In genomic region chr18:54205951-54206350, GRCh38 we compare ENCODE assay signal across 22 cellular contexts. TPM values are rescaled to one million over a fixed set of nuclear protein-coding genes. Genes with fewer than 3 reads are reported as not detected.
DNase-seq lines count a peak whose midpoint lies in the region; ATAC-seq, FAIRE-seq and TF ChIP-seq lines count a peak whose summit lies in the region.
"Had no signal": no experiment of that assay in that cellular context is flagged by ENCODE, and none has a peak within 500 bp of the region (broad histone marks: within the 10 kb centered on the region; RNA-seq: fewer than 3 reads in every experiment).

No MANE protein-coding gene starts in this region.

- peak overlapping the region; percentile 66 for H3K27ac Mint-ChIP-seq in memory B cell

- H3K27me3 ChIP-seq in right lobe of liver = no peaks in the 10 kb centered on the region
- no peaks in the 10 kb centered on the region for H3K27me3 ChIP-seq in HepG2 (ENCODE audit: control insufficient read depth in 1 of 2, insufficient read depth in 2 of 2, low read length in 2 of 2)
- H3K27me3 ChIP-seq in upper lobe of right lung = no peaks in the 10 kb centered on the region
- H3K27me3 ChIP-seq: neutrophil, right atrium auricular region had no signal

- H3K4me3 ChIP-seq in right lobe of liver = no peak overlapping the region
- H3K4me3 ChIP-seq in HepG2 (replicated peaks in 1 of 3; ENCODE audit: insufficient read depth in 1 of 3, low read depth in 2 of 3, low read length in 3 of 3) = no peak overlapping the region
- H3K4me3 ChIP-seq in cardiac fibroblast (replicated peaks in 1 of 2; ENCODE audit: low read depth in 2 of 2, low read length in 2 of 2) = no peak overlapping the region
- H3K4me3 ChIP-seq in upper lobe of right lung = no peak overlapping the region
- H3K4me3 ChIP-seq: A549, right atrium auricular region had no signal

- H2AFZ ChIP-seq in HepG2 (ENCODE audit: low read length) = no peak overlapping the region

- H3K36me3 ChIP-seq in right lobe of liver (peaks cover 0 to 11% (median 0%) of the 10 kb centered on the region in 4 donors), HepG2 (replicated peaks in 1 of 2; ENCODE audit: control insufficient read depth in 1 of 2, insufficient read depth in 2 of 2, low read length in 2 of 2) (peaks cover 3 to 13% of the 10 kb centered on the region in 2 experiments; a peak in 4 of 5 replicates), upper lobe of right lung (peaks cover 32% of the 10 kb centered on the region)

- peaks cover 0 to 21% (median 6%) of the 10 kb centered on the region in 4 donors for H3K4me1 ChIP-seq in right lobe of liver
- peaks cover 19% of the 10 kb centered on the region for H3K4me1 ChIP-seq in HepG2 (ENCODE audit: insufficient read depth, low read length)
- H3K4me1 ChIP-seq in upper lobe of right lung = peaks cover 23% of the 10 kb centered on the region

- WGBS in right lobe of liver (ENCODE audit: insufficient coverage, low coverage, low lambda C conversion rate, missing lambda C conversion rate) = 13% methylated on average over 1 of the region's 1 CpG
- WGBS in HepG2 (ENCODE audit: low lambda C conversion rate) = 97% methylated on average over 1 of the region's 1 CpG

- H3K27me3 Mint-ChIP-seq in memory B cell = no peaks in the 10 kb centered on the region
- H3K27me3 Mint-ChIP-seq: activated B cell treated with CpG ODN at 0.5 μM for 24 hours; activated CD8-positive, alpha-beta T cell treated with anti-CD3 and anti-CD28 coated beads for 36 hours had no signal

- no TSS peak for BruUV-seq in HepG2 (replicated peaks; lab: Mats Ljungman, UMichigan)

- CTCF ChIA-PET in HepG2 (lab: Yijun Ruan, JAX; ENCODE audit: low intra/inter-chr PET ratio, low total read pairs) = no interaction called here

- ATAC-seq in right lobe of liver = peak; percentile 54 to 67 (median 66)
- no peak for ATAC-seq in HepG2
- no peak for ATAC-seq in memory B cell (ENCODE audit: low read depth)
- ATAC-seq in upper lobe of right lung = peak; percentile 27
- ATAC-seq: A549; activated CD8-positive, alpha-beta T cell treated with anti-CD3 and anti-CD28 coated beads for 36 hours; activated T-cell treated with anti-CD3 and anti-CD28 coated beads, Interleukin-2, amount 50 U/mL, for 72 hours had no signal

- H3K27ac ChIP-seq in right lobe of liver (peak overlapping the region in 1 of 3 donors; percentile 43), HepG2 (ENCODE audit: extremely low read length, insufficient read depth, low read length) (no peak overlapping the region), upper lobe of right lung (no peak overlapping the region)
- H3K27ac ChIP-seq: A549, neutrophil, right atrium auricular region had no signal

- no peak overlapping the region for H3K4me3 Mint-ChIP-seq in memory B cell
- H3K4me3 Mint-ChIP-seq: activated B cell treated with CpG ODN at 0.5 μM for 24 hours; activated CD8-positive, alpha-beta T cell treated with anti-CD3 and anti-CD28 coated beads for 36 hours had no signal

- TF ChIP-seq EP300 in HepG2 (IDR thresholded peaks at IDR 0.05; ENCODE audit: low read depth in 2 of 2, low read length in 2 of 2) = no peak
- no peak for TF ChIP-seq EP300 in HepG2 (CRISPR knock-in tag; IDR thresholded peaks at IDR 0.05; ENCODE audit: borderline replicate concordance)

- intact Hi-C loops in right lobe of liver (cut with DNase I) (no loop called here), HepG2 (cut with micrococcal nuclease; ENCODE audit: unreplicated experiment) (no loop called here), upper lobe of right lung (cut with DNase I) (no loop called here)

- H3K79me2 ChIP-seq in HepG2 (ENCODE audit: insufficient read depth, low read length) = peaks cover 48% of the 10 kb centered on the region

- DNase-seq in right lobe of liver (no peak), HepG2 (ENCODE audit: low spot score) (no peak), cardiac fibroblast (ENCODE audit: low read depth in 2 of 2) (peak; percentile 17 to 38), memory B cell (ENCODE audit: low spot score in 2 of 2) (no peak), upper lobe of right lung (no peak), NCI-H187 (lab: John Stamatoyannopoulos, UW) (no peak), DMS153 (lab: John Stamatoyannopoulos, UW) (no peak), NOMO-1 (lab: John Stamatoyannopoulos, UW; ENCODE audit: unreplicated experiment in 2 of 2) (no peak)
- DNase-seq: activated B cell treated with CpG ODN at 0.5 μM for 24 hours; activated CD8-positive, alpha-beta T cell treated with anti-CD3 and anti-CD28 coated beads for 36 hours; activated T-cell treated with anti-CD3 and anti-CD28 coated beads, Interleukin-2, amount 50 U/mL, for 72 hours; caudate nucleus; hippocampal formation; midbrain; MM.1S; NCI-H1694 treated with DMSO at 0.1 percent for 48 hours; NCI-H345; SHP77 treated with DMSO at 0.1 percent for 48 hours; stimulated activated naive CD4-positive, alpha-beta T cell treated with Interleukin-2 at 50 U/mL for 16 hours had no signal

- H3K9me3 ChIP-seq in right lobe of liver (no peaks in the 10 kb centered on the region), HepG2 (ENCODE audit: low read length) (no peaks in the 10 kb centered on the region), upper lobe of right lung (no peaks in the 10 kb centered on the region)
- H3K9me3 ChIP-seq: A549, neutrophil, right atrium auricular region had no signal

- TF ChIP-seq POLR2A in right lobe of liver (IDR thresholded peaks at IDR 0.05) (no peak), HepG2 (IDR thresholded peaks at IDR 0.05; ENCODE audit: insufficient read depth in 1 of 2, low read depth in 2 of 2, low read length in 2 of 2) (no peak)

- no peaks in the 10 kb centered on the region for H3K9me3 Mint-ChIP-seq in memory B cell
- H3K9me3 Mint-ChIP-seq: activated B cell treated with CpG ODN at 0.5 μM for 24 hours; activated CD8-positive, alpha-beta T cell treated with anti-CD3 and anti-CD28 coated beads for 36 hours; activated T-cell treated with anti-CD3 and anti-CD28 coated beads, Interleukin-2, amount 50 U/mL, for 72 hours had no signal

- POLR2A ChIA-PET in HepG2 (lab: Yijun Ruan, JAX) = no interaction called here

- FAIRE-seq in HepG2 (lab: Jason Lieb, UNC) = no peak
- FAIRE-seq: A549 had no signal

- TF ChIP-seq CTCF in right lobe of liver (IDR thresholded peaks at IDR 0.05) (no peak), HepG2 (CRISPR knock-in tag; IDR thresholded peaks at IDR 0.05) (no peak), cardiac fibroblast (IDR thresholded peaks at IDR 0.05; ENCODE audit: low read depth, low read length) (no peak), upper lobe of right lung (IDR thresholded peaks at IDR 0.05) (no peak)

- no peak overlapping the region for H3K9ac ChIP-seq in HepG2 (ENCODE audit: insufficient read depth, low read depth, low read length)

- in situ Hi-C loops in HepG2 (cut with HindIII; ENCODE audit: extremely low pct_ligation_motif_present, low pct_unique_long_range_greater_than_20kb) = no loop called here

- peaks cover 40% of the 10 kb centered on the region for H3K4me1 Mint-ChIP-seq in memory B cell

- H4K20me1 ChIP-seq in HepG2 (ENCODE audit: insufficient read depth, low read length) = 0 out of 2 replicates have a peak, but pooled peaks cover 3% of the 10 kb centered on the region

- no peak overlapping the region for H3K4me2 ChIP-seq in HepG2 (ENCODE audit: low read depth, low read length)
- H3K4me2 ChIP-seq: A549 had no signal

- TF ChIP-seq RAD21 in HepG2 (CRISPR knock-in tag; IDR thresholded peaks at IDR 0.05) = no peak

- H3K36me3 Mint-ChIP-seq in memory B cell = peaks cover 15% of the 10 kb centered on the region

TF ChIP-seq in HepG2, 621 proteins besides CTCF, POLR2A, EP300 and RAD21 (continues in another document):
- TF ChIP-seq ZKSCAN8 (CRISPR knock-in tag; IDR thresholded peaks at IDR 0.05; ENCODE audit: borderline replicate concordance) (no peak), IKZF4 (CRISPR knock-in tag; IDR thresholded peaks at IDR 0.05; ENCODE audit: borderline replicate concordance, low read depth, not compliant biosample characterization) (no peak), ZSCAN31 (CRISPR knock-in tag; IDR thresholded peaks at IDR 0.05; ENCODE audit: low read depth) (no peak), KDM1A (CRISPR knock-in tag; IDR thresholded peaks at IDR 0.05) (no peak), ZBTB8A (CRISPR knock-in tag; IDR thresholded peaks at IDR 0.05; ENCODE audit: borderline replicate concordance, low read depth) (no peak)

RNA-seq across cellular contexts. Expression of gene MBD2, which starts 18.5 kb away (rescaled TPM):
- total RNA-seq in right lobe of liver (10 to 100 TPM; 13.7 to 47.7 (median 29.4) TPM), HepG2 (2016; rRNA removed; fragmentation: Illumina TruSeq; extraction: Trizol) (38.5 and 48.6 TPM in 2 replicates), upper lobe of right lung (78.4 TPM)
- total RNA-seq in HepG2 (2016; cell fraction: cytosol; rRNA removed; fragmentation: Illumina TruSeq; extraction: Trizol; ENCODE audit: low read depth) = 24.9 and 27.3 TPM in 2 replicates
- total RNA-seq in HepG2 (2016; cell fraction: insoluble cytoplasmic fraction; rRNA removed; fragmentation: Illumina TruSeq; extraction: Trizol) = 29.4 and 38.2 TPM in 2 replicates
- 63.4 and 68.1 TPM in 2 replicates for total RNA-seq in HepG2 (2016; cell fraction: membrane; rRNA removed; fragmentation: Illumina TruSeq; extraction: Trizol)
- total RNA-seq in HepG2 (2016; cell fraction: nucleus; rRNA removed; fragmentation: Illumina TruSeq; extraction: Trizol) = 10.7 and 13.6 TPM in 2 replicates
- 15.1 and 19.1 TPM in 2 replicates for polyA plus RNA-seq in HepG2 (2011; rRNA removed)
- 7.8 and 10.5 TPM in 2 replicates for polyA plus RNA-seq in HepG2 (2011; cell fraction: cytosol; rRNA removed)
- 7.1 and 7.5 TPM in 2 replicates for polyA plus RNA-seq in HepG2 (2011; cell fraction: nucleus; rRNA removed)
- 13.7 and 24.4 TPM in 2 replicates for polyA plus RNA-seq in HepG2 (2012)
- polyA plus RNA-seq in HepG2 (2016; cell fraction: cytosol; fragmentation: Illumina TruSeq; extraction: Trizol; ENCODE audit: low read depth) = 46.2 and 46.3 TPM in 2 replicates
- polyA plus RNA-seq in HepG2 (2016; cell fraction: insoluble cytoplasmic fraction; fragmentation: Illumina TruSeq; extraction: Trizol; ENCODE audit: low read depth) = 43.4 and 46.4 TPM in 2 replicates
- 55.8 and 75.8 TPM in 2 replicates for polyA plus RNA-seq in HepG2 (2016; cell fraction: membrane; fragmentation: Illumina TruSeq; extraction: Trizol; ENCODE audit: low read depth)
- polyA plus RNA-seq in HepG2 (2016; cell fraction: nucleus; fragmentation: Illumina TruSeq; extraction: Trizol; ENCODE audit: insufficient read depth, low read depth) = 45.5 and 52.2 TPM in 2 replicates
- polyA minus RNA-seq in HepG2 (2011; rRNA and poly(A)+ RNA removed; ENCODE audit: low replicate concordance) = 17.9 and 34.9 TPM in 2 replicates
- 18.2 and 30.0 TPM in 2 replicates for polyA minus RNA-seq in HepG2 (2011; cell fraction: cytosol; rRNA and poly(A)+ RNA removed)
- polyA minus RNA-seq in HepG2 (2011; cell fraction: nucleus; rRNA and poly(A)+ RNA removed) = 15.5 and 16.7 TPM in 2 replicates

Comparison
In these comparisons a context has a peak if more than half of its experiments do, and no peak if none do; other contexts are left out.
1. ATAC-seq: peak in right lobe of liver (4 of 4) and upper lobe of right lung (single experiment); none in HepG2 (single experiment) and memory B cell (single experiment).
2. DNase-seq: peak in cardiac fibroblast (2 of 2); none in right lobe of liver (0 of 3), HepG2 (single experiment), memory B cell (0 of 2), upper lobe of right lung (single experiment), NCI-H187 (0 of 2), DMS153 (single experiment) and NOMO-1 (0 of 2).